Comparison of ENCODE assay signal across 28 cellular contexts in genomic region chr2:8862230-8862629, GRCh38.
"Had no signal": no experiment of that assay in that cellular context is flagged by ENCODE, and none has a peak within 500 bp of the region (broad histone marks: within the 10 kb centered on the region; RNA-seq: fewer than 3 reads in every experiment).

No MANE protein-coding gene starts in this region.

- H3K27ac ChIP-seq: ascending aorta, cardiac muscle cell, SJSA1 had no signal

- H3K9me3 ChIP-seq: ascending aorta, SJSA1, SK-N-SH had no signal

- H3K36me3 ChIP-seq: cardiac muscle cell had no signal

- DNase-seq: activated CD4-positive, alpha-beta T cell treated with anti-CD3 and anti-CD28 coated beads, Interleukin-2, amount 10 ng/mL, durations not matched to agents 24 days and 14 days; activated CD4-positive, alpha-beta T cell treated with anti-CD3 and anti-CD28 coated beads, Interleukin-2, amount 50 U/mL, for 4 hours; activated CD8-positive, alpha-beta T cell treated with anti-CD3 and anti-CD28 coated beads for 36 hours; activated effector memory CD4-positive, alpha-beta T cell treated with anti-CD3 and anti-CD28 coated beads, Interleukin-2, amount 50 U/mL, for 16 hours; activated naive CD4-positive, alpha-beta T cell; activated naive CD8-positive, alpha-beta T cell treated with anti-CD3 and anti-CD28 coated beads, Interleukin-2, amount 10 ng/mL, durations not matched to agents 7 days and 5 days; activated T-cell treated with anti-CD3 and anti-CD28 coated beads, Interleukin-2, amount 50 U/mL, for 1 hour; activated T-cell treated with anti-CD3 and anti-CD28 coated beads, Interleukin-2, amount 50 U/mL, for 72 hours; amygdala; KG1; NCI-H1105; NCI-H1417 treated with DMSO at 0.1 percent for 48 hours; NCI-H1694; NCI-H1930; NCI-H2107; NCI-H2171 treated with DMSO at 0.1 percent for 48 hours; NCI-H2227 treated with DMSO at 0.1 percent for 48 hours; NCI-H446; NCI-H510A treated with DMSO at 0.1 percent for 48 hours; NCI-H526 treated with DMSO at 0.1 percent for 48 hours; NCI-H774; SHP77 treated with DMSO at 0.1 percent for 48 hours; SK-N-SH had no signal

- ATAC-seq: activated CD8-positive, alpha-beta T cell treated with anti-CD3 and anti-CD28 coated beads for 36 hours; activated T-cell treated with anti-CD3 and anti-CD28 coated beads, Interleukin-2, amount 50 U/mL, for 72 hours; activated T-helper 17 cell treated with anti-CD3 and anti-CD28 coated beads, Interleukin-2, amount 50 U/mL, for 72 hours; Panc1 had no signal

- H3K4me3 ChIP-seq: ascending aorta, cardiac muscle cell, SJSA1 had no signal

- H3K4me1 ChIP-seq: ascending aorta, SJSA1 had no signal

- H3K27me3 ChIP-seq: ascending aorta, cardiac muscle cell, SJSA1 had no signal
